Comparison of ENCODE assay signal across 8 cellular contexts in the genomic region with DNA sequence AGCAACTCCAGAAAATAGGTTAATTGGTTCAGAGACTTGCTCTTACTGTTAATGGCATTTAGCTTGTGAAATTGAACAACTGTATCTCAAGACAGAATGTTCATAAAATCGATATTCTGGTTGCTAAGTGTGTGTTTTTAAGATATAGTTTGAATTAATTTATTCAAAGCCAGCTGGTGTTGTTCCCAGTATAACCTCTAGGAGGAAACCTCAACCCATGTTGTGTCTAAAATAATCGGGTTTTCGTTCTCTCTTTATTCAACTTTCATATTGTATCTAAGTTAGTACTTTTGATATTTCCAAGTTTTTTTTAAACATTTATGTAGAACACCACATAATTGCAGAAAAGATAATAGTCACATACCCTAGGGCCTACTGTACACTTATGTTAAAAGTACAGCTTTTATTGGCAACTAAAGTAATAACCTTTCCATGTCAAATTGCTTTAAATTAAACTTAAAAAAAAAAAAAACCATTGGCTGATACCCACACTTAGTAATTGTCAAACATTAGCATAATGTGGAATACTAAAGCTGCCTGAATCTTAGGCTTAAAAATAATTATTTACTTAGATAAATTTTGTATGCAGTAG.
DNase-seq lines count a peak whose midpoint lies in the region; ATAC-seq, FAIRE-seq and TF ChIP-seq lines count a peak whose summit lies in the region.

No MANE protein-coding gene starts in this region.

- peak; percentile 60 for TF ChIP-seq CTCF in GM06990 (IDR thresholded peaks at IDR 0.05; ENCODE audit: insufficient read depth, low read length, poor library complexity, severe bottlenecking)
- TF ChIP-seq CTCF in astrocyte (IDR thresholded peaks at IDR 0.05; ENCODE audit: insufficient read depth, low read depth, low read length) = peak; percentile 71
- peak; percentile 59 for TF ChIP-seq CTCF in lower lobe of right lung (IDR thresholded peaks at IDR 0.05)
- peak in 1 of 3 donors; percentile 21 for TF ChIP-seq CTCF in ovary (IDR thresholded peaks at IDR 0.05)

- DNase-seq in GM06990 (ENCODE audit: extremely low read depth, insufficient read length) = no peak
- no peak for DNase-seq in astrocyte (ENCODE audit: low read depth)
- DNase-seq in lower lobe of right lung = no peak
- no peak for DNase-seq in posterior vena cava (ENCODE audit: low spot score)
- DNase-seq in ovary = no peak
- no peak for DNase-seq in T-helper 1 cell

- H3K27me3 ChIP-seq in GM06990 (replicated peaks; ENCODE audit: control insufficient read depth, insufficient read depth, low read length) (no peaks in the 10 kb centered on the region), astrocyte (ENCODE audit: insufficient read depth, low read length) (no peaks in the 10 kb centered on the region), lower lobe of right lung (ENCODE audit: low read depth) (no peaks in the 10 kb centered on the region), ovary (no peaks in the 10 kb centered on the region)

- 1 to 10% (median 4%) methylated on average over 3 of the region's 3 CpGs for WGBS in ovary, 3 donors

- no peaks in the 10 kb centered on the region for H3K4me1 Mint-ChIP-seq in astrocyte (ENCODE audit: low read depth, unreplicated experiment)

- no peak overlapping the region for H3K9ac ChIP-seq in astrocyte (ENCODE audit: low read length)

- no peaks in the 10 kb centered on the region for H3K36me3 ChIP-seq in GM06990 (ENCODE audit: control insufficient read depth, insufficient read depth, low read length)
- no peaks in the 10 kb centered on the region for H3K36me3 ChIP-seq in astrocyte (ENCODE audit: insufficient read depth, low read length)
- no peaks in the 10 kb centered on the region for H3K36me3 ChIP-seq in lower lobe of right lung
- no peaks in the 10 kb centered on the region for H3K36me3 ChIP-seq in ovary

- H3K36me3 Mint-ChIP-seq in astrocyte (ENCODE audit: low read depth, unreplicated experiment) = no peaks in the 10 kb centered on the region

- ATAC-seq in HG03354 (IDR thresholded peaks at IDR 0.05; ENCODE audit: poor library complexity, severe bottlenecking, unreplicated experiment) (peak; percentile 66), lower lobe of right lung (no peak), GM21576 (IDR thresholded peaks at IDR 0.05; ENCODE audit: unreplicated experiment) (no peak)

- no peak overlapping the region for H2AFZ ChIP-seq in astrocyte (ENCODE audit: low read depth, low read length)

- peaks cover 4% of the 10 kb centered on the region for H3K9me3 Mint-ChIP-seq in astrocyte (ENCODE audit: unreplicated experiment)

- intact Hi-C loops in lower lobe of right lung (cut with DNase I) = no loop called here
- intact Hi-C loops in posterior vena cava (cut with DNase I) = no loop called here
- intact Hi-C loops in ovary (cut with DNase I) = no loop called here

- no peak overlapping the region for H3K27ac ChIP-seq in astrocyte (ENCODE audit: low read depth, low read length)
- no peak overlapping the region for H3K27ac ChIP-seq in lower lobe of right lung
- H3K27ac ChIP-seq in ovary = no peak overlapping the region

- FAIRE-seq in astrocyte (lab: Jason Lieb, UNC) = no peak

- H3K79me2 ChIP-seq in astrocyte (ENCODE audit: insufficient read depth, low read length) = no peaks in the 10 kb centered on the region

- no peaks in the 10 kb centered on the region for H4K20me1 ChIP-seq in astrocyte (ENCODE audit: insufficient read depth, low read length)

- H3K4me1 ChIP-seq in astrocyte (ENCODE audit: insufficient read depth, low read length) (no peaks in the 10 kb centered on the region), lower lobe of right lung (no peaks in the 10 kb centered on the region), ovary (ENCODE audit: insufficient read depth) (peaks cover 1% of the 10 kb centered on the region)

- H3K4me3 ChIP-seq in GM06990 (replicated peaks; ENCODE audit: low read depth, low read length) = no peak overlapping the region
- H3K4me3 ChIP-seq in astrocyte (ENCODE audit: insufficient read depth, low read depth, low read length) = no peak overlapping the region
- H3K4me3 ChIP-seq in lower lobe of right lung = no peak overlapping the region
- H3K4me3 ChIP-seq in ovary = no peak overlapping the region

- peak overlapping the region; percentile 24 for H3K4me2 ChIP-seq in astrocyte (ENCODE audit: low read length)

- no peak for TF ChIP-seq POLR2A in ovary (IDR thresholded peaks at IDR 0.05)

- H3K4me3 Mint-ChIP-seq in astrocyte (ENCODE audit: unreplicated experiment) = no peak overlapping the region

- H3K27ac Mint-ChIP-seq in astrocyte (ENCODE audit: unreplicated experiment) = no peak overlapping the region

- no peaks in the 10 kb centered on the region for H3K27me3 Mint-ChIP-seq in astrocyte (ENCODE audit: low read depth, unreplicated experiment)

- TF ChIP-seq EP300 in ovary (IDR thresholded peaks at IDR 0.05) = no peak

- H3K9me3 ChIP-seq in astrocyte (ENCODE audit: insufficient read depth, low read depth, low read length) (no peaks in the 10 kb centered on the region), lower lobe of right lung (no peaks in the 10 kb centered on the region), ovary (no peaks in the 10 kb centered on the region)
